Comparison of ENCODE assay signal across 17 cellular contexts in the genomic region with DNA sequence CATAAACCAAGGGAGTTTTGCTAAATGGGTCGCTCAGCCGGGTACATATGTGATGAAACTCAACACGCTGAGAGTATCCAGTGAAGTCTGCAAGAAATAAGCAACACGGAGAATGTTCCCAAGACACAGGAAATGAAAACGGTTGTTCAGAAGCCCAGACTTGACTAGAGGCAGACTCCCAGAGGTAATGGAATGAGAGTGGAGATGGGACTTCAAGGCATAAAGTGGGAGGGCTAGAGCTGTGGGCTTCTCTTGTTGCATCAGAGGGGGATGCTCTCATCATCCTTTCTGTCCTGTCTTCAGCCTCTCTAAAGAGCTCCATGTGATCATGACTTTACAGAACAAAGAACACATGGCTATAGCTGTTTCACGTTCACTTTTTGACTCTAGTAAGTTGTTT.
DNase-seq lines count a peak whose midpoint lies in the region; ATAC-seq, FAIRE-seq and TF ChIP-seq lines count a peak whose summit lies in the region.
"Had no signal": no experiment of that assay in that cellular context is flagged by ENCODE, and none has a peak within 500 bp of the region (broad histone marks: within the 10 kb centered on the region; RNA-seq: fewer than 3 reads in every experiment).

No MANE protein-coding gene starts in this region.

- H3K9me3 ChIP-seq in K562 (replicated peaks; ENCODE audit: control insufficient read depth, insufficient read depth, low read depth, low read length): no peaks in the 10 kb centered on the region

- H3K9ac ChIP-seq in K562 (ENCODE audit: insufficient read depth in 1 of 2, low read depth in 2 of 2, low read length in 2 of 2): no peak overlapping the region

- no peak for TF ChIP-seq RAD21 in K562 (CRISPR knock-in tag; conservative IDR thresholded peaks at IDR 0.05 in 1 of 2, IDR thresholded peaks at IDR 0.05 in 1 of 2)

- peak overlapping the region; percentile 18 for H3K27ac Mint-ChIP-seq in mesothelial cell of epicardium
- no peak overlapping the region for H3K27ac Mint-ChIP-seq in activated CD4-positive, alpha-beta T cell treated with anti-CD3 and anti-CD28 coated beads, Interleukin-2, amount 10 ng/mL, durations not matched to agents 24 days and 14 days
- H3K27ac Mint-ChIP-seq: CD4-positive, alpha-beta memory T cell had no signal

- no peaks in the 10 kb centered on the region for H3K79me2 ChIP-seq in K562 (ENCODE audit: control insufficient read depth, insufficient read depth, low read length)

- no peaks in the 10 kb centered on the region for H3K36me3 ChIP-seq in K562 (ENCODE audit: control insufficient read depth, insufficient read depth, low read length)

- H3K9me3 Mint-ChIP-seq in mesothelial cell of epicardium: no peaks in the 10 kb centered on the region
- H3K9me3 Mint-ChIP-seq in activated CD4-positive, alpha-beta T cell treated with anti-CD3 and anti-CD28 coated beads, Interleukin-2, amount 10 ng/mL, durations not matched to agents 24 days and 14 days: no peaks in the 10 kb centered on the region

- TF ChIP-seq POLR2A in K562 (conservative IDR thresholded peaks at IDR 0.05): no peak

- H2AFZ ChIP-seq in K562 (ENCODE audit: low read depth, low read length): peak overlapping the region; percentile 65

- peak; percentile 42; the same call in 2 of the 3 replicates for ATAC-seq in K562
- ATAC-seq: HCT116 had no signal

- WGBS in K562 (ENCODE audit: insufficient coverage, low coverage, missing lambda C conversion rate): 29% methylated on average over 6 of the region's 6 CpGs

- H3K4me1 Mint-ChIP-seq in mesothelial cell of epicardium: peaks cover 39% of the 10 kb centered on the region
- no peaks in the 10 kb centered on the region for H3K4me1 Mint-ChIP-seq in activated CD4-positive, alpha-beta T cell treated with anti-CD3 and anti-CD28 coated beads, Interleukin-2, amount 10 ng/mL, durations not matched to agents 24 days and 14 days
- H3K4me1 Mint-ChIP-seq: CD4-positive, alpha-beta memory T cell had no signal

- H3K36me3 Mint-ChIP-seq in mesothelial cell of epicardium: no peaks in the 10 kb centered on the region
- H3K36me3 Mint-ChIP-seq in activated CD4-positive, alpha-beta T cell treated with anti-CD3 and anti-CD28 coated beads, Interleukin-2, amount 10 ng/mL, durations not matched to agents 24 days and 14 days (ENCODE audit: low read depth): no peaks in the 10 kb centered on the region
- H3K36me3 Mint-ChIP-seq: CD4-positive, alpha-beta memory T cell had no signal

- H3K27me3 ChIP-seq in K562 (ENCODE audit: control insufficient read depth in 2 of 2, insufficient read depth in 2 of 2, low read length in 2 of 2): no peaks in the 10 kb centered on the region

- no peak overlapping the region for H3K4me3 ChIP-seq in K562
- H3K4me3 ChIP-seq in fibroblast of villous mesenchyme (ENCODE audit: low read depth, low read length): no peak overlapping the region

- H3K9me1 ChIP-seq in K562 (ENCODE audit: control insufficient read depth, insufficient read depth, low read length): no peaks in the 10 kb centered on the region

- intact Hi-C loops in K562 (cut with micrococcal nuclease): no loop called here
- intact Hi-C loops in activated CD4-positive, alpha-beta T cell treated with anti-CD3 and anti-CD28 coated beads, Interleukin-2, amount 10 ng/mL, durations not matched to agents 24 days and 14 days (cut with micrococcal nuclease): no loop called here

- no peaks in the 10 kb centered on the region for H3K4me1 ChIP-seq in K562 (replicated peaks in 1 of 2; ENCODE audit: control insufficient read depth in 2 of 2, insufficient read depth in 2 of 2, low read length in 2 of 2)

- DNase-seq in K562 (ENCODE audit: extremely low read depth in 1 of 4, low spot score in 3 of 4): no peak
- peak; percentile 14 for DNase-seq in fibroblast of villous mesenchyme (ENCODE audit: low read depth)
- DNase-seq in mesothelial cell of epicardium (ENCODE audit: low spot score in 2 of 2, unreplicated experiment in 2 of 2): no peak
- no peak for DNase-seq in stimulated activated CD4-positive, alpha-beta T cell treated with anti-CD3 and anti-CD28 coated beads, Interleukin-2, amount 100 ng/mL, for 48 hours
- no peak for DNase-seq in DMS79 (lab: John Stamatoyannopoulos, UW)
- DNase-seq in activated CD4-positive, alpha-beta T cell treated with anti-CD3 and anti-CD28 coated beads, Interleukin-2, amount 10 ng/mL, durations not matched to agents 24 days and 14 days: no peak
- no peak for DNase-seq in DMS153 treated with DMSO at 0.1 percent for 48 hours (lab: John Stamatoyannopoulos, UW; ENCODE audit: unreplicated experiment)
- DNase-seq: C1 segment of cervical spinal cord; Calu3; CD4-positive, alpha-beta memory T cell; COR-L47; GF-D8; H7 had no signal

- POLR2A ChIA-PET in K562 (lab: Yijun Ruan, JAX): interaction anchor here (1.1 to 1.2 kb wide), 2 partner anchors 25 to 85 kb away, joined by 3 to 4 read pairs; no protein-coding TSS in a partner anchor

- no peak overlapping the region for H3K27ac ChIP-seq in K562 (ENCODE audit: extremely low read depth, low read depth, low read length)

- no peak for TF ChIP-seq EP300 in K562 (IDR thresholded peaks at IDR 0.05; ENCODE audit: low read length)

- no peaks in the 10 kb centered on the region for H4K20me1 ChIP-seq in K562 (replicated peaks; ENCODE audit: control insufficient read depth, insufficient read depth, low read length)

- H3K4me2 ChIP-seq in K562 (ENCODE audit: insufficient read depth, low read length): no peak overlapping the region

- H3K27me3 Mint-ChIP-seq in mesothelial cell of epicardium (ENCODE audit: low read depth): no peaks in the 10 kb centered on the region
- H3K27me3 Mint-ChIP-seq in activated CD4-positive, alpha-beta T cell treated with anti-CD3 and anti-CD28 coated beads, Interleukin-2, amount 10 ng/mL, durations not matched to agents 24 days and 14 days: no peaks in the 10 kb centered on the region

- in situ Hi-C loops in K562 (cut with MboI): no loop called here

- BruUV-seq in K562 (replicated peaks; lab: Mats Ljungman, UMichigan): no TSS peak

- CTCF ChIA-PET in K562 (lab: Yijun Ruan, JAX; ENCODE audit: low intra/inter-chr PET ratio): no interaction called here

- TF ChIP-seq CTCF in K562 (IDR thresholded peaks at IDR 0.05 in 2 of 3, conservative IDR thresholded peaks at IDR 0.05 in 1 of 3; ENCODE audit: insufficient read depth in 2 of 3, low read depth in 1 of 3, low read length in 3 of 3): no peak
- TF ChIP-seq CTCF in fibroblast of villous mesenchyme (IDR thresholded peaks at IDR 0.05; ENCODE audit: insufficient read depth, low read depth, low read length): no peak
- no peak for TF ChIP-seq CTCF in mesothelial cell of epicardium (IDR thresholded peaks at IDR 0.05; ENCODE audit: unreplicated experiment)

- no peak for FAIRE-seq in K562 (lab: Jason Lieb, UNC)
- FAIRE-seq: GM12891, GM18507, H1 had no signal

- H3K4me3 Mint-ChIP-seq in mesothelial cell of epicardium: no peak overlapping the region
- H3K4me3 Mint-ChIP-seq in activated CD4-positive, alpha-beta T cell treated with anti-CD3 and anti-CD28 coated beads, Interleukin-2, amount 10 ng/mL, durations not matched to agents 24 days and 14 days: no peak overlapping the region
- H3K4me3 Mint-ChIP-seq: CD4-positive, alpha-beta memory T cell had no signal

TF ChIP-seq in K562, 482 proteins besides CTCF, POLR2A, EP300 and RAD21:
- no peak for TF ChIP-seq TCF7 (IDR thresholded peaks at IDR 0.05; ENCODE audit: borderline replicate concordance)
- TF ChIP-seq, protein P1, sequence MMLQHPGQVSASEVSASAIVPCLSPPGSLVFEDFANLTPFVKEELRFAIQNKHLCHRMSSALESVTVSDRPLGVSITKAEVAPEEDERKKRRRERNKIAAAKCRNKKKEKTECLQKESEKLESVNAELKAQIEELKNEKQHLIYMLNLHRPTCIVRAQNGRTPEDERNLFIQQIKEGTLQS (IDR thresholded peaks at IDR 0.05): 0 out of 2 replicates have a peak, but pooled peaks have one; percentile 17
- TF ChIP-seq, protein P1 (CRISPR knock-in tag; conservative IDR thresholded peaks at IDR 0.05): no peak
- no peak for TF ChIP-seq XRCC3 (IDR thresholded peaks at IDR 0.05)
TF ChIP-seq in K562: peak in this region for 1.
